ENCODE assay signal across 9 cellular contexts in genomic region chr18:79677840-79678239, GRCh38. TPM values are rescaled to one million over a fixed set of nuclear protein-coding genes. Genes with fewer than 3 reads are reported as not detected.
A peak's percentile ranks its signal among the peaks of the same experiment; 100 is the strongest.
DNase-seq lines count a peak whose midpoint lies in the region; ATAC-seq, FAIRE-seq and TF ChIP-seq lines count a peak whose summit lies in the region.
"Had no signal": no experiment of that assay in that cellular context is flagged by ENCODE, and none has a peak within 500 bp of the region (broad histone marks: within the 10 kb centered on the region; RNA-seq: fewer than 3 reads in every experiment).

No MANE protein-coding gene starts in this region.

- H3K36me3 ChIP-seq in K562 (ENCODE audit: control insufficient read depth, insufficient read depth, low read length) (peaks cover 17% of the 10 kb centered on the region; the same call in 2 of the 3 replicates), muscle layer of duodenum (ENCODE audit: control insufficient read depth in 1 of 2, insufficient read depth in 2 of 2, low read length in 2 of 2) (no peaks in the 10 kb centered on the region), tibial nerve (peaks cover 0 to 25% (median 0%) of the 10 kb centered on the region in 3 donors), brain microvascular endothelial cell (replicated peaks) (no peaks in the 10 kb centered on the region)

- no peaks in the 10 kb centered on the region for H3K9me1 ChIP-seq in K562 (ENCODE audit: control insufficient read depth, insufficient read depth, low read length)

- TF ChIP-seq RAD21 in K562 (CRISPR knock-in tag; conservative IDR thresholded peaks at IDR 0.05 in 1 of 2, IDR thresholded peaks at IDR 0.05 in 1 of 2): no peak

- peak overlapping the region; percentile 90 for H3K4me3 ChIP-seq in AG04449 (ENCODE audit: low read depth, low read length)
- H3K4me3 ChIP-seq in HL-60 (replicated peaks; ENCODE audit: insufficient read depth, low read length): no peak overlapping the region
- peak overlapping the region; percentile 74 for H3K4me3 ChIP-seq in K562
- peak overlapping the region; percentile 70 to 86 for H3K4me3 ChIP-seq in muscle layer of duodenum (ENCODE audit: low read depth in 1 of 2, low read length in 2 of 2)
- H3K4me3 ChIP-seq in tibial nerve: no peak overlapping the region
- H3K4me3 ChIP-seq in brain microvascular endothelial cell (ENCODE audit: low read depth, low read length): no peak overlapping the region

- no peak for TF ChIP-seq CTCF in AG04449 (IDR thresholded peaks at IDR 0.05; ENCODE audit: insufficient read depth, low read length, missing control alignments)
- no peak for TF ChIP-seq CTCF in HL-60 (IDR thresholded peaks at IDR 0.05; ENCODE audit: insufficient read depth, low read length)
- no peak for TF ChIP-seq CTCF in K562 (IDR thresholded peaks at IDR 0.05 in 2 of 3, conservative IDR thresholded peaks at IDR 0.05 in 1 of 3; ENCODE audit: insufficient read depth in 2 of 3, low read depth in 1 of 3, low read length in 3 of 3)
- TF ChIP-seq CTCF in tibial nerve (IDR thresholded peaks at IDR 0.05): no peak
- no peak for TF ChIP-seq CTCF in brain microvascular endothelial cell (IDR thresholded peaks at IDR 0.05; ENCODE audit: low read depth, low read length, missing control alignments)

- TF ChIP-seq EP300 in K562 (IDR thresholded peaks at IDR 0.05; ENCODE audit: low read length): no peak
- no peak for TF ChIP-seq EP300 in tibial nerve (IDR thresholded peaks at IDR 0.05)

- in situ Hi-C loops in K562 (cut with MboI): no loop called here
- in situ Hi-C loops in brain microvascular endothelial cell (cut with HindIII; ENCODE audit: low pct_ligation_motif_present, low sequenced_read_pairs): no loop called here

- H3K27ac ChIP-seq in HL-60 (replicated peaks) (peak overlapping the region; percentile 99; the same call in 1 of the 2 replicates), K562 (ENCODE audit: extremely low read depth, low read depth, low read length) (peak overlapping the region; percentile 99), muscle layer of duodenum (ENCODE audit: low read length) (peak overlapping the region; percentile 83), tibial nerve (peak overlapping the region in 1 of 4 donors; percentile 98), brain microvascular endothelial cell (no peak overlapping the region)

- peak overlapping the region; percentile 60 to 94; a peak in 3 of 4 replicates for H3K9ac ChIP-seq in K562 (ENCODE audit: insufficient read depth in 1 of 2, low read depth in 2 of 2, low read length in 2 of 2)

- peaks cover 15 to 26% of the 10 kb centered on the region in 2 experiments for H3K4me1 ChIP-seq in K562 (replicated peaks in 1 of 2; ENCODE audit: control insufficient read depth in 2 of 2, insufficient read depth in 2 of 2, low read length in 2 of 2)
- peaks cover 19 to 30% of the 10 kb centered on the region in 2 donors for H3K4me1 ChIP-seq in muscle layer of duodenum (ENCODE audit: control insufficient read depth in 1 of 2, insufficient read depth in 2 of 2, low read length in 2 of 2)
- H3K4me1 ChIP-seq in tibial nerve: peaks cover 0 to 49% (median 23%) of the 10 kb centered on the region in 4 donors

- POLR2A ChIA-PET in AG04449 (lab: Yijun Ruan, JAX) (interaction anchor here (0.9 kb wide), 1 partner anchor 284 kb away, joined by 6 read pairs; no protein-coding TSS in a partner anchor), K562 (lab: Yijun Ruan, JAX) (no interaction called here)

- H3K9me3 ChIP-seq in K562 (replicated peaks; ENCODE audit: control insufficient read depth, insufficient read depth, low read depth, low read length): no peaks in the 10 kb centered on the region
- H3K9me3 ChIP-seq in muscle layer of duodenum (ENCODE audit: control insufficient read depth in 1 of 2, low read length in 2 of 2): no peaks in the 10 kb centered on the region
- no peaks in the 10 kb centered on the region for H3K9me3 ChIP-seq in tibial nerve

- peak overlapping the region; percentile 100; the same call in 1 of the 2 replicates for H2AFZ ChIP-seq in K562 (ENCODE audit: low read depth, low read length)

- H3K27me3 ChIP-seq in HL-60 (ENCODE audit: insufficient read depth, poor library complexity, severe bottlenecking) (no peaks in the 10 kb centered on the region), K562 (ENCODE audit: control insufficient read depth in 2 of 2, insufficient read depth in 2 of 2, low read length in 2 of 2) (no peaks in the 10 kb centered on the region), muscle layer of duodenum (ENCODE audit: low read depth, low read length) (no peaks in the 10 kb centered on the region), tibial nerve (no peaks in the 10 kb centered on the region), brain microvascular endothelial cell (replicated peaks) (no peaks in the 10 kb centered on the region)

- peaks cover 52% of the 10 kb centered on the region for H3K79me2 ChIP-seq in K562 (ENCODE audit: control insufficient read depth, insufficient read depth, low read length)

- FAIRE-seq in K562 (lab: Jason Lieb, UNC): peak; percentile 54

- no peak for TF ChIP-seq POLR2A in K562 (conservative IDR thresholded peaks at IDR 0.05)
- no peak for TF ChIP-seq POLR2A in tibial nerve (IDR thresholded peaks at IDR 0.05)

- CTCF ChIA-PET in AG04449 (lab: Yijun Ruan, JAX): interaction anchor here (1.0 to 2.0 kb wide), 2 partner anchors 11 to 297 kb away, joined by 3 to 5 read pairs; no protein-coding TSS in a partner anchor
- CTCF ChIA-PET in K562 (lab: Yijun Ruan, JAX; ENCODE audit: low intra/inter-chr PET ratio): no interaction called here

- 10% methylated on average over 7 of the region's 9 CpGs for WGBS in K562 (ENCODE audit: insufficient coverage, low coverage, missing lambda C conversion rate)
- WGBS in tibial nerve, 2 donors: 76 to 83% methylated on average over 9 of the region's 9 CpGs

- TSS peak; percentile 67 for BruUV-seq in K562 (replicated peaks; lab: Mats Ljungman, UMichigan)

- DNase-seq in AG04449 (ENCODE audit: low read depth, low spot score) (no peak), HL-60 (ENCODE audit: low read depth in 1 of 2, low spot score in 1 of 2) (no peak), K562 (ENCODE audit: extremely low read depth in 1 of 4, low spot score in 3 of 4) (peak in 1 of 4 experiments; percentile 8), tibial nerve (ENCODE audit: low spot score in 2 of 2) (no peak), brain microvascular endothelial cell (no peak), NCI-H524 (lab: John Stamatoyannopoulos, UW) (no peak)
- DNase-seq: EL had no signal

- H3K4me2 ChIP-seq in K562 (ENCODE audit: insufficient read depth, low read length): peak overlapping the region; percentile 86

- H4K20me1 ChIP-seq in K562 (replicated peaks; ENCODE audit: control insufficient read depth, insufficient read depth, low read length): peaks cover 7% of the 10 kb centered on the region

- intact Hi-C loops in K562 (cut with micrococcal nuclease): no loop called here

- ATAC-seq in K562 (no peak), GM18873 (IDR thresholded peaks at IDR 0.05; ENCODE audit: low FRiP score, unreplicated experiment) (no peak)

TF ChIP-seq in K562, 482 proteins besides CTCF, POLR2A, EP300 and RAD21 (continues in another document):
- TF ChIP-seq L3MBTL2 (IDR thresholded peaks at IDR 0.05) (peak; percentile 61; the same call in 1 of the 2 replicates), DMBX1 (CRISPR knock-in tag; IDR thresholded peaks at IDR 0.05; ENCODE audit: borderline replicate concordance) (no peak)

RNA-seq across cellular contexts. Expression of gene CTDP1, which starts 1.8 kb away (rescaled TPM):
- total RNA-seq in K562 (2011; cell fraction: chromatin; rRNA removed; ENCODE audit: low replicate concordance): 18.1 and 24.6 TPM in 2 replicates
- 14.2 and 16.2 TPM in 2 replicates for total RNA-seq in K562 (2011; cell fraction: nucleolus; rRNA removed)
- 9.8 and 14.2 TPM in 2 replicates for total RNA-seq in K562 (2011; cell fraction: nucleoplasm; rRNA removed)
- total RNA-seq in K562 (2014; rRNA removed) (15.0 and 15.7 TPM in 2 replicates), K562 (2014; rRNA removed; fragmentation: Illumina TruSeq; extraction: Trizol) (3.2 and 3.4 TPM in 2 replicates), K562 (2015; rRNA removed; fragmentation: Illumina TruSeq; extraction: Trizol) (6.9 and 7.7 TPM in 2 replicates), K562 (2021) (15.1 and 19.2 TPM in 2 replicates), tibial nerve (10 to 100 TPM; 18.1 to 40.5 (median 25.7) TPM)
- polyA plus RNA-seq in K562 (2011; rRNA removed) (3.3 and 5.0 TPM in 2 replicates), K562 (2014; fragmentation: Illumina TruSeq; extraction: Trizol) (4.0 and 7.1 TPM in 2 replicates), K562 (2014; fragmentation: Nextera tagmentation; extraction: Ambion mirVana) (under 1 TPM; 0.07 to 0.21 TPM), K562 (2014; rRNA removed) (7.3 and 7.6 TPM in 2 replicates)
- polyA plus RNA-seq in K562 (2011; cell fraction: cytosol; rRNA removed): 3.1 and 4.8 TPM in 2 replicates
- polyA plus RNA-seq in K562 (2011; cell fraction: nucleus; rRNA removed): 9.4 and 14.5 TPM in 2 replicates
- polyA plus RNA-seq in K562 (2012): 8.3 and 8.6 TPM in 2 replicates
- 3.7 and 4.3 TPM in 2 replicates for polyA minus RNA-seq in K562 (2011; rRNA and poly(A)+ RNA removed)
- polyA minus RNA-seq in K562 (2011; cell fraction: cytosol; rRNA and poly(A)+ RNA removed): 7.5 and 7.7 TPM in 2 replicates
- 8.8 and 13.7 TPM in 2 replicates for polyA minus RNA-seq in K562 (2011; cell fraction: nucleus; rRNA and poly(A)+ RNA removed)

Comparison
In these comparisons a context has a peak if more than half of its experiments do, and no peak if none do; other contexts are left out.
1. H3K4me3 ChIP-seq: peak in AG04449 (single experiment), K562 (single experiment) and muscle layer of duodenum (2 of 2); none in HL-60 (single experiment), tibial nerve (0 of 4) and brain microvascular endothelial cell (single experiment).